Comparison of ENCODE assay signal across 26 cellular contexts in genomic region chr14:95896628-95897027, GRCh38. TPM values are rescaled to one million over a fixed set of nuclear protein-coding genes. Genes with fewer than 3 reads are reported as not detected.
"Had no signal": no experiment of that assay in that cellular context is flagged by ENCODE, and none has a peak within 500 bp of the region (broad histone marks: within the 10 kb centered on the region; RNA-seq: fewer than 3 reads in every experiment).

No MANE protein-coding gene starts in this region.

- FAIRE-seq: endothelial cell of umbilical vein had no signal

- H3K27ac ChIP-seq: colonic mucosa, foreskin keratinocyte, hepatocyte, left lung, psoas muscle, right lobe of liver, suprapubic skin, thyroid gland, upper lobe of left lung, uterus had no signal

- H3K9me3 ChIP-seq: colonic mucosa, left lung, psoas muscle, right lobe of liver, suprapubic skin, thyroid gland, upper lobe of left lung, uterus had no signal

- H3K27me3 ChIP-seq: colonic mucosa, foreskin keratinocyte, right lobe of liver, thyroid gland, upper lobe of left lung, uterus had no signal

- H3K4me3 ChIP-seq: colonic mucosa, hepatocyte, left lung, lung, psoas muscle, right lobe of liver, suprapubic skin, thyroid gland, upper lobe of left lung, uterus had no signal

- H3K79me2 ChIP-seq: hepatocyte had no signal

- ATAC-seq: foreskin keratinocyte; left lung; naive thymus-derived CD4-positive, alpha-beta T cell; psoas muscle; right lobe of liver; stimulated activated effector memory CD8-positive, alpha-beta T cell treated with anti-CD3 and anti-CD28 coated beads, Interleukin-12 subunit alpha, Interleukin-12 subunit beta, amount 100 ng/mL, for 72 hours; stimulated activated naive CD8-positive, alpha-beta T cell treated with anti-CD3 and anti-CD28 coated beads, Interleukin-15, Interleukin-2, amounts not matched to agents 100 U/mL and 50 U/mL, for 24 hours had no signal

- H3K36me3 ChIP-seq: colonic mucosa, left lung, right lobe of liver, suprapubic skin, thyroid gland, upper lobe of left lung, uterus had no signal

- H3K4me2 ChIP-seq: hepatocyte had no signal

- DNase-seq: colonic mucosa; effector CD4-positive, alpha-beta T cell; endodermal cell; erythroblast; foreskin keratinocyte; islet precursor cell; left lung; mesenchymal stem cell; naive thymus-derived CD4-positive, alpha-beta T cell; nephron progenitor cell; psoas muscle; retina; right lobe of liver; stimulated activated CD4-positive, alpha-beta T cell treated with anti-CD3 and anti-CD28 coated beads, Interleukin-4, amount 100 ng/mL, for 1 hour; stimulated activated CD8-positive, alpha-beta memory T cell treated with anti-CD3 and anti-CD28 coated beads, Interleukin-4, amount 100 ng/mL, for 48 hours; stimulated activated naive CD8-positive, alpha-beta T cell treated with anti-CD3 and anti-CD28 coated beads, Interleukin-15, Interleukin-2, amounts not matched to agents 100 U/mL and 50 U/mL, for 24 hours; thyroid gland; upper lobe of left lung; uterus had no signal

- H3K4me1 ChIP-seq: colonic mucosa, foreskin keratinocyte, left lung, psoas muscle, right lobe of liver, suprapubic skin, thyroid gland, upper lobe of left lung, uterus had no signal

- H2AFZ ChIP-seq: hepatocyte had no signal

RNA-seq across cellular contexts. Expression of gene TUNAR, which starts 20.0 kb away (rescaled TPM):
- total RNA-seq: dermis microvascular lymphatic vessel endothelial cell; endothelial cell of umbilical vein; foreskin keratinocyte; left lung; naive thymus-derived CD4-positive, alpha-beta T cell; omental fat pad; psoas muscle; right lobe of liver; suprapubic skin had no signal
- polyA plus RNA-seq: endothelial cell of umbilical vein; foreskin keratinocyte; hepatocyte; naive thymus-derived CD4-positive, alpha-beta T cell had no signal
